Comparison of ENCODE assay signal across 14 cellular contexts in genomic region chr10:118621304-118621942, GRCh38. TPM values are rescaled to one million over a fixed set of nuclear protein-coding genes. Genes with fewer than 3 reads are reported as not detected.
DNase-seq lines count a peak whose midpoint lies in the region; ATAC-seq and TF ChIP-seq lines count a peak whose summit lies in the region.
"Had no signal": no experiment of that assay in that cellular context is flagged by ENCODE, and none has a peak within 500 bp of the region (broad histone marks: within the 10 kb centered on the region; RNA-seq: fewer than 3 reads in every experiment).

No MANE protein-coding gene starts in this region.

- peaks cover 8% of the 10 kb centered on the region for H3K27me3 ChIP-seq in DND-41 (ENCODE audit: insufficient read depth, low read length, poor library complexity)
- H3K27me3 ChIP-seq: breast epithelium had no signal

- peak overlapping the region; percentile 44 to 64 for H3K27ac Mint-ChIP-seq in activated naive CD4-positive, alpha-beta T cell treated with anti-CD3 and anti-CD28 coated beads, Interleukin-2, amount 50 U/mL, for 72 hours

- no peaks in the 10 kb centered on the region for H3K36me3 ChIP-seq in DND-41 (ENCODE audit: insufficient read depth, low read length)
- H3K36me3 ChIP-seq: breast epithelium, lower lobe of right lung had no signal

- H3K9me3 ChIP-seq in DND-41 (ENCODE audit: insufficient read depth, low read length, severe bottlenecking), result no peaks in the 10 kb centered on the region
- H3K9me3 ChIP-seq: breast epithelium, lower lobe of right lung had no signal

- no peaks in the 10 kb centered on the region for H3K9me3 Mint-ChIP-seq in activated naive CD4-positive, alpha-beta T cell treated with anti-CD3 and anti-CD28 coated beads, Interleukin-2, amount 50 U/mL, for 72 hours

- ATAC-seq in DND-41 (ENCODE audit: insufficient read depth, low read depth), result peak; percentile 94
- ATAC-seq in activated naive CD4-positive, alpha-beta T cell treated with anti-CD3 and anti-CD28 coated beads, Interleukin-2, amount 50 U/mL, for 72 hours, result peak; percentile 71 to 89

- no peaks in the 10 kb centered on the region for H3K36me3 Mint-ChIP-seq in activated naive CD4-positive, alpha-beta T cell treated with anti-CD3 and anti-CD28 coated beads, Interleukin-2, amount 50 U/mL, for 72 hours

- H3K27ac ChIP-seq in DND-41 (ENCODE audit: low read length), result no peak overlapping the region
- H3K27ac ChIP-seq: breast epithelium, lower lobe of right lung had no signal

- DNase-seq in DND-41 (peak; percentile 58), NCI-H526 (lab: John Stamatoyannopoulos, UW) (peak; percentile 65 to 76), NCI-H510A (lab: John Stamatoyannopoulos, UW) (no peak), DMS53 treated with DMSO at 0.1 percent for 48 hours (lab: John Stamatoyannopoulos, UW; ENCODE audit: unreplicated experiment) (no peak), AG20443 (ENCODE audit: low spot score) (no peak), pons (ENCODE audit: low spot score) (no peak)
- peak in 1 of 2 donors; percentile 6 for DNase-seq in activated naive CD4-positive, alpha-beta T cell treated with anti-CD3 and anti-CD28 coated beads, Interleukin-2, amount 50 U/mL, for 72 hours (ENCODE audit: low spot score in 2 of 2)
- DNase-seq in stimulated activated CD4-positive, alpha-beta T cell treated with anti-CD3 and anti-CD28 coated beads, Interleukin-2, amount 100 ng/mL, for 48 hours, result peak; percentile 1 to 16
- DNase-seq: HCEC 1CT, lower lobe of right lung, NCI-H1694, substantia nigra had no signal

- H2AFZ ChIP-seq in DND-41 (ENCODE audit: low read depth, low read length), result no peak overlapping the region

- peaks cover 16% of the 10 kb centered on the region for H3K4me1 ChIP-seq in DND-41 (ENCODE audit: insufficient read depth, low read length)
- H3K4me1 ChIP-seq: breast epithelium had no signal

- peak overlapping the region; percentile 24 for H3K4me2 ChIP-seq in DND-41 (ENCODE audit: insufficient read depth, low read length)

- no peak overlapping the region for H3K4me3 ChIP-seq in DND-41 (ENCODE audit: low read depth in 1 of 2, low read length in 2 of 2)
- H3K4me3 ChIP-seq: breast epithelium, lower lobe of right lung had no signal

- TF ChIP-seq CTCF in DND-41 (IDR thresholded peaks at IDR 0.05; ENCODE audit: borderline replicate concordance, extremely low read depth, low read length, poor library complexity, severe bottlenecking), result no peak

- no peaks in the 10 kb centered on the region for H3K79me2 ChIP-seq in DND-41 (ENCODE audit: insufficient read depth, low read length)

- H3K9ac ChIP-seq in DND-41 (ENCODE audit: low read depth, low read length), result no peak overlapping the region

- no peaks in the 10 kb centered on the region for H4K20me1 ChIP-seq in DND-41 (ENCODE audit: insufficient read depth, low read length)

RNA-seq across cellular contexts. Expression of gene PRLHR, which starts 26.0 kb away (rescaled TPM):
- total RNA-seq in activated naive CD4-positive, alpha-beta T cell treated with anti-CD3 and anti-CD28 coated beads, Interleukin-2, amount 50 U/mL, for 72 hours, result not detected
- total RNA-seq: breast epithelium; lower lobe of right lung; T-helper 2 cell treated with Interferon-gamma antibody and Interleukin-4, amounts not matched to agents 100 ng/mL and 5 ng/mL, for 36 hours had no signal

Comparison
In these comparisons a context has a peak if more than half of its experiments do, and no peak if none do; other contexts are left out.
1. DNase-seq: peak in DND-41 (single experiment), NCI-H526 (2 of 2) and stimulated activated CD4-positive, alpha-beta T cell treated with anti-CD3 and anti-CD28 coated beads, Interleukin-2, amount 100 ng/mL, for 48 hours (2 of 2); none in NCI-H510A (single experiment), DMS53 treated with DMSO at 0.1 percent for 48 hours (single experiment), AG20443 (single experiment) and pons (single experiment).